20 cellular contexts compared by ENCODE assay signal in the genomic region with DNA sequence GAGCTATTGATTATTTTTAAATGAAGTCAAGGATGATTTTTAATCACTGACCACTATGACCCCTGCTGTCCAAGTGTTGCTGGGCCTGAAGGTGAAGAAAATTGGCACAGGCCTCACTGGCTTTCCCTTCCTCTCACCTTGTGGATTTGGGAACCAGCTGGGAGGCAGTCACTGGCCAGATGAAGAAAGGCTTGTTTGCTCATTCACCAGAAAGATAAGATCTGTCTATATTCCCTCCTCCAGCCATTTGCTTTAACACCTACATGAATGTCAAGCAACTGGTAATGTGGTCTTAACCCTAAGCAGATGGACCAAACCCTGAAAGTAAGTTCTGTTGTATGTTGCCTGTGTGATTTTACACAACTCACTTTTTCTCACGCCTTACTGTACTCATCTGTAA.
"Had no signal": no experiment of that assay in that cellular context is flagged by ENCODE, and none has a peak within 500 bp of the region (broad histone marks: within the 10 kb centered on the region; RNA-seq: fewer than 3 reads in every experiment).

No MANE protein-coding gene starts in this region.

- H3K27ac ChIP-seq: hepatocyte, sigmoid colon, skin epidermis, thoracic aorta, transverse colon had no signal

- H3K9me3 Mint-ChIP-seq: dendritic cell treated with granulocyte-macrophage colony-stimulating factor and Interleukin-4, amounts not matched to agents 40 ng/mL and 50 ng/mL, for 4 days; naive B cell; stimulated activated naive B cell treated with anti-CD40 and anti-IgM and Interleukin-4, amounts not matched to agents 10 μg/mL and 1 μg/mL and 100 μg/mL, for 72 hours; stimulated activated naive CD8-positive, alpha-beta T cell treated with anti-CD3 and anti-CD28 coated beads, Interleukin-15, amount 100 ng/mL, for 72 hours had no signal

- H3K36me3 Mint-ChIP-seq: naive B cell; stimulated activated naive B cell treated with anti-CD40 and anti-IgM and Interleukin-4, amounts not matched to agents 10 μg/mL and 1 μg/mL and 100 μg/mL, for 72 hours had no signal

- H3K4me1 Mint-ChIP-seq: nephron progenitor cell; stimulated activated naive CD8-positive, alpha-beta T cell treated with anti-CD3 and anti-CD28 coated beads, Interleukin-15, amount 100 ng/mL, for 72 hours had no signal

- DNase-seq: erythroblast; foreskin melanocyte; head of caudate nucleus; left colon; left ventricle myocardium superior; mesenchymal stem cell; naive B cell; nephron progenitor cell; sigmoid colon; stimulated activated CD4-positive, alpha-beta T cell treated with anti-CD3 and anti-CD28 coated beads, Interleukin-2, amount 100 ng/mL, for 24 hours; stimulated activated CD4-positive, alpha-beta T cell treated with anti-CD3 and anti-CD28 coated beads, Interleukin-4, amount 100 ng/mL, for 4 hours; stimulated activated naive B cell treated with anti-CD40 and anti-IgM and Interleukin-4, amounts not matched to agents 10 μg/mL and 1 μg/mL and 100 μg/mL, for 72 hours; stimulated activated naive CD8-positive, alpha-beta T cell treated with anti-CD3 and anti-CD28 coated beads, Interleukin-15, amount 100 ng/mL, for 72 hours; substantia nigra; transverse colon had no signal

- H3K4me3 ChIP-seq: hepatocyte, lung, sigmoid colon, skin epidermis, thoracic aorta, transverse colon had no signal

- H3K4me3 Mint-ChIP-seq: dendritic cell treated with granulocyte-macrophage colony-stimulating factor and Interleukin-4, amounts not matched to agents 40 ng/mL and 50 ng/mL, for 4 days; naive B cell; nephron progenitor cell; stimulated activated naive B cell treated with anti-CD40 and anti-IgM and Interleukin-4, amounts not matched to agents 10 μg/mL and 1 μg/mL and 100 μg/mL, for 72 hours; stimulated activated naive CD8-positive, alpha-beta T cell treated with anti-CD3 and anti-CD28 coated beads, Interleukin-15, amount 100 ng/mL, for 72 hours had no signal

- H3K27ac Mint-ChIP-seq: dendritic cell treated with granulocyte-macrophage colony-stimulating factor and Interleukin-4, amounts not matched to agents 40 ng/mL and 50 ng/mL, for 4 days; naive B cell; nephron progenitor cell; stimulated activated naive B cell treated with anti-CD40 and anti-IgM and Interleukin-4, amounts not matched to agents 10 μg/mL and 1 μg/mL and 100 μg/mL, for 72 hours had no signal
